Comparison of ENCODE assay signal across 9 cellular contexts in genomic region chr15:28120359-28120640, GRCh38.
"Had no signal": no experiment of that assay in that cellular context is flagged by ENCODE, and none has a peak within 500 bp of the region (broad histone marks: within the 10 kb centered on the region; RNA-seq: fewer than 3 reads in every experiment).

No MANE protein-coding gene starts in this region.

- H3K4me1 ChIP-seq: HAP-1 had no signal

- DNase-seq: GM23248, GOT3, H7, H9, HCEC 1CT, HFFc6 had no signal

- H3K27ac ChIP-seq: GM23248 had no signal

- H3K9ac ChIP-seq: GM23248 had no signal

- H3K4me3 ChIP-seq: GM23248, GM23338, HAP-1 had no signal

- ATAC-seq: GM23338, HCT116 had no signal

- H3K9me3 ChIP-seq: HAP-1 had no signal
